23 cellular contexts compared by ENCODE assay signal in the genomic region with DNA sequence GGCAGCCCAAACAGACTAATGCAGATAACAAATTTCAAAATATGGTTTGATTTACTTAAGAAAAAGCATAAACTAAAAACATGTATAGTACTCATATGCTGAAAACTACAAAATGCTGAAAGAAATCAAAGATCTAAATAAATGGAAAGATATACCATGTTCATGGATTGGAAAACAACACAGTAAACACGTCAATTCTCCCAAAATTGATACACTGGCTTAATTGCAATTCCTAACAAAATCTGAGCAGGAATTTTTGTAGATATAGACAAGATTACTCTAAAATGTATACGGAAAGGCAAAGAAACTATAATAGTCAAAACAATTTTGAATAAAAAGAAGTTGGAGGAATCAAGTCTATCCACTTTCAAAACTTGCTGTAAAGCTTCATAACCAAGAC. TPM values are rescaled to one million over a fixed set of nuclear protein-coding genes. Genes with fewer than 3 reads are reported as not detected.
A peak's percentile ranks its signal among the peaks of the same experiment; 100 is the strongest.
DNase-seq lines count a peak whose midpoint lies in the region; ATAC-seq, FAIRE-seq and TF ChIP-seq lines count a peak whose summit lies in the region.
"Had no signal": no experiment of that assay in that cellular context is flagged by ENCODE, and none has a peak within 500 bp of the region (broad histone marks: within the 10 kb centered on the region; RNA-seq: fewer than 3 reads in every experiment).

No MANE protein-coding gene starts in this region.

- H3K9me3 ChIP-seq in HEK293 (ENCODE audit: control insufficient read depth, insufficient read depth, low read depth, low read length) (no peaks in the 10 kb centered on the region), SK-N-MC (ENCODE audit: low read depth, low read length) (peaks cover 30% of the 10 kb centered on the region), K562 (replicated peaks; ENCODE audit: control insufficient read depth, insufficient read depth, low read depth, low read length) (no peaks in the 10 kb centered on the region), neutrophil (no peaks in the 10 kb centered on the region)

- intact Hi-C loops in K562 (cut with micrococcal nuclease) = no loop called here

- FAIRE-seq in K562 (lab: Jason Lieb, UNC) = peak; percentile 11
- FAIRE-seq: A549, D721Med, G401.6, GM12878, GM12892, GM18507 had no signal

- POLR2A ChIA-PET in HEK293 (lab: Yijun Ruan, JAX) = interaction anchor here (0.9 kb wide), 1 partner anchor 11 kb away, joined by 4 read pairs; no protein-coding TSS in a partner anchor
- POLR2A ChIA-PET in K562 (lab: Yijun Ruan, JAX) = no interaction called here

- H3K27me3 ChIP-seq in K562 (ENCODE audit: control insufficient read depth in 2 of 2, insufficient read depth in 2 of 2, low read length in 2 of 2) (no peaks in the 10 kb centered on the region), neutrophil (no peaks in the 10 kb centered on the region)
- H3K27me3 ChIP-seq: BLaER1 treated with 17β-estradiol and CSF1 and Interleukin-3, amounts not matched to agents 10 nM and 100 nM had no signal

- ATAC-seq in K562 (no peak), SK-N-SH treated with all-trans-retinoic acid at 6 μM for 48 hours (no peak)
- ATAC-seq: A549; CD8-positive, alpha-beta T cell; GM12878 had no signal

- no peaks in the 10 kb centered on the region for H4K20me1 ChIP-seq in K562 (replicated peaks; ENCODE audit: control insufficient read depth, insufficient read depth, low read length)
- H4K20me1 ChIP-seq: BLaER1 treated with 17β-estradiol and CSF1 and Interleukin-3, amounts not matched to agents 10 nM and 100 nM had no signal

- no peak overlapping the region for H3K4me2 ChIP-seq in K562 (ENCODE audit: insufficient read depth, low read length)
- H3K4me2 ChIP-seq: A549; BLaER1 treated with 17β-estradiol and CSF1 and Interleukin-3, amounts not matched to agents 10 nM and 100 nM had no signal

- no peak for TF ChIP-seq POLR2A in K562 (conservative IDR thresholded peaks at IDR 0.05)

- H3K9me1 ChIP-seq in K562 (ENCODE audit: control insufficient read depth, insufficient read depth, low read length) = no peaks in the 10 kb centered on the region

- no peak for DNase-seq in SK-N-MC (ENCODE audit: low read depth, low spot score)
- no peak for DNase-seq in K562 (ENCODE audit: extremely low read depth in 1 of 4, low spot score in 3 of 4)
- DNase-seq in GM03348 (ENCODE audit: low spot score) = no peak
- DNase-seq in NCI-H524 (lab: John Stamatoyannopoulos, UW) = no peak
- DNase-seq: AML-193; Caco-2; Calu3; CD4-positive, alpha-beta T cell; DMS79 treated with DMSO at 0.1 percent for 48 hours; GF-D8 had no signal

- CTCF ChIA-PET in HEK293 (lab: Yijun Ruan, JAX) = interaction anchor here (1.0 to 1.1 kb wide), 3 partner anchors 35 to 212 kb away, joined by 3 to 5 read pairs (median 3); no protein-coding TSS in a partner anchor
- CTCF ChIA-PET in K562 (lab: Yijun Ruan, JAX; ENCODE audit: low intra/inter-chr PET ratio) = no interaction called here

- peaks cover 20% of the 10 kb centered on the region for H3K79me2 ChIP-seq in K562 (ENCODE audit: control insufficient read depth, insufficient read depth, low read length)

- H3K27ac ChIP-seq in HEK293 (ENCODE audit: extremely low read depth, low read depth, low read length) (no peak overlapping the region), SK-N-MC (0 out of 2 replicates have a peak overlapping the region, but pooled peaks have one; percentile 29), K562 (ENCODE audit: extremely low read depth, low read depth, low read length) (no peak overlapping the region), neutrophil (peak overlapping the region; percentile 93)
- H3K27ac ChIP-seq: 22Rv1; A549; BLaER1 treated with 17β-estradiol and CSF1 and Interleukin-3, amounts not matched to agents 10 nM and 100 nM; C4-2B had no signal

- H3K9ac ChIP-seq in SK-N-MC (ENCODE audit: insufficient read length) (no peak overlapping the region), K562 (ENCODE audit: insufficient read depth in 1 of 2, low read depth in 2 of 2, low read length in 2 of 2) (no peak overlapping the region)
- H3K9ac ChIP-seq: BLaER1 treated with 17β-estradiol and CSF1 and Interleukin-3, amounts not matched to agents 10 nM and 100 nM had no signal

- no peak overlapping the region for H2AFZ ChIP-seq in K562 (ENCODE audit: low read depth, low read length)

- in situ Hi-C loops in K562 (cut with MboI) = no loop called here

- no peak for TF ChIP-seq EP300 in K562 (IDR thresholded peaks at IDR 0.05; ENCODE audit: low read length)

- WGBS in K562 (ENCODE audit: insufficient coverage, low coverage, missing lambda C conversion rate) = 87% methylated on average over 2 of the region's 2 CpGs

- BruUV-seq in K562 (replicated peaks; lab: Mats Ljungman, UMichigan) = no TSS peak

- no peak overlapping the region for H3K4me3 ChIP-seq in HEK293 (ENCODE audit: low read depth, low read length)
- H3K4me3 ChIP-seq in SK-N-MC = no peak overlapping the region
- no peak overlapping the region for H3K4me3 ChIP-seq in K562
- no peak overlapping the region for H3K4me3 ChIP-seq in neutrophil (ENCODE audit: low read depth in 1 of 2, low read length in 1 of 2)
- H3K4me3 ChIP-seq: A549, GM12878 had no signal

- H3K36me3 ChIP-seq in HEK293 (ENCODE audit: control insufficient read depth in 2 of 2, insufficient read depth in 1 of 2, low read length in 2 of 2) (peaks cover 34 to 68% of the 10 kb centered on the region in 2 experiments), SK-N-MC (ENCODE audit: insufficient read depth, low read length) (peaks cover 59% of the 10 kb centered on the region), K562 (ENCODE audit: control insufficient read depth, insufficient read depth, low read length) (peaks cover 91% of the 10 kb centered on the region), neutrophil (peaks cover 51% of the 10 kb centered on the region)

- TF ChIP-seq CTCF in HEK293 (tag by site-specific recombination; IDR thresholded peaks at IDR 0.05) = no peak
- TF ChIP-seq CTCF in K562 (IDR thresholded peaks at IDR 0.05 in 2 of 3, conservative IDR thresholded peaks at IDR 0.05 in 1 of 3; ENCODE audit: insufficient read depth in 2 of 3, low read depth in 1 of 3, low read length in 3 of 3) = no peak
- TF ChIP-seq CTCF in neutrophil (IDR thresholded peaks at IDR 0.05) = no peak

- no peak for TF ChIP-seq RAD21 in K562 (CRISPR knock-in tag; conservative IDR thresholded peaks at IDR 0.05 in 1 of 2, IDR thresholded peaks at IDR 0.05 in 1 of 2)

- H3K4me1 ChIP-seq in HEK293 (ENCODE audit: control insufficient read depth, insufficient read depth, low read length) (no peaks in the 10 kb centered on the region), K562 (replicated peaks in 1 of 2; ENCODE audit: control insufficient read depth in 2 of 2, insufficient read depth in 2 of 2, low read length in 2 of 2) (peaks cover 0 to 7% of the 10 kb centered on the region in 2 experiments; a peak in 1 of 5 replicates), neutrophil (ENCODE audit: control insufficient read depth in 1 of 2, insufficient read depth in 1 of 2, low read depth in 1 of 2, low read length in 1 of 2) (peaks cover 48 to 60% of the 10 kb centered on the region in 2 experiments)
- H3K4me1 ChIP-seq: A549, Caco-2 had no signal

TF ChIP-seq in HEK293, 187 proteins besides CTCF, POLR2A, EP300 and RAD21:
- TF ChIP-seq ZNF248 (tag by site-specific recombination; IDR thresholded peaks at IDR 0.05) (peak; percentile 98), ZNF221 (tag by site-specific recombination; IDR thresholded peaks at IDR 0.05; ENCODE audit: borderline replicate concordance) (no peak)
TF ChIP-seq in HEK293: peak in this region for 1.

TF ChIP-seq in K562, 482 proteins besides CTCF, POLR2A, EP300 and RAD21 (continues in another document):
- TF ChIP-seq CREB1 (IDR thresholded peaks at IDR 0.05) = no peak
- no peak for TF ChIP-seq CREB1 (CRISPR knock-in tag; IDR thresholded peaks at IDR 0.05)

TF ChIP-seq in SK-N-SH treated with all-trans-retinoic acid at 6 μM for 48 hours, 23 proteins besides CTCF, POLR2A, EP300 and RAD21 (continues in another document):
- TF ChIP-seq PPARA (CRISPR knock-in tag; IDR thresholded peaks at IDR 0.05; ENCODE audit: borderline replicate concordance) = no peak
- TF ChIP-seq TOX (CRISPR knock-in tag; IDR thresholded peaks at IDR 0.05; ENCODE audit: borderline replicate concordance) = no peak
- TF ChIP-seq GLIS3 (CRISPR knock-in tag; IDR thresholded peaks at IDR 0.05) = no peak
- no peak for TF ChIP-seq PATZ1 (CRISPR knock-in tag; IDR thresholded peaks at IDR 0.05; ENCODE audit: borderline replicate concordance)
- TF ChIP-seq ARNTL (CRISPR knock-in tag; IDR thresholded peaks at IDR 0.05; ENCODE audit: borderline replicate concordance, low read depth) = no peak

RNA-seq across cellular contexts. Expression of gene SLC19A1, which starts 21.0 kb away (rescaled TPM):
- 43.8 and 108 TPM in 2 replicates for total RNA-seq in K562 (2011; cell fraction: chromatin; rRNA removed; ENCODE audit: low replicate concordance)
- 90.5 and 93.4 TPM in 2 replicates for total RNA-seq in K562 (2011; cell fraction: nucleolus; rRNA removed)
- total RNA-seq in K562 (2011; cell fraction: nucleoplasm; rRNA removed) = 52.4 and 63.7 TPM in 2 replicates
- 34.7 and 41.3 TPM in 2 replicates for total RNA-seq in K562 (2014; rRNA removed)
- total RNA-seq in K562 (2014; rRNA removed; fragmentation: Illumina TruSeq; extraction: Trizol) = 8.0 and 8.7 TPM in 2 replicates
- 18.8 and 21.4 TPM in 2 replicates for total RNA-seq in K562 (2015; rRNA removed; fragmentation: Illumina TruSeq; extraction: Trizol)
- 88.7 and 91.3 TPM in 2 replicates for total RNA-seq in K562 (2021)
- 11.5 and 24.6 TPM in 2 replicates for polyA plus RNA-seq in K562 (2011; rRNA removed)
- 20.4 and 78.6 TPM in 2 replicates for polyA plus RNA-seq in K562 (2011; cell fraction: cytosol; rRNA removed)
- 49.9 and 126 TPM in 2 replicates for polyA plus RNA-seq in K562 (2011; cell fraction: nucleus; rRNA removed)
- 20.5 and 34.6 TPM in 2 replicates for polyA plus RNA-seq in K562 (2012)
- polyA plus RNA-seq in K562 (2014; fragmentation: Illumina TruSeq; extraction: Trizol) = 12.0 and 24.5 TPM in 2 replicates
- 1 to 10 TPM in 1 of 2 experiments, under 1 TPM in 1; 0.65 to 2.3 TPM for polyA plus RNA-seq in K562 (2014; fragmentation: Nextera tagmentation; extraction: Ambion mirVana)
- 36.6 and 50.8 TPM in 2 replicates for polyA plus RNA-seq in K562 (2014; rRNA removed)
- 11.9 and 16.0 TPM in 2 replicates for polyA minus RNA-seq in K562 (2011; rRNA and poly(A)+ RNA removed)
- polyA minus RNA-seq in K562 (2011; cell fraction: cytosol; rRNA and poly(A)+ RNA removed) = 41.4 and 45.6 TPM in 2 replicates
- polyA minus RNA-seq in K562 (2011; cell fraction: nucleus; rRNA and poly(A)+ RNA removed) = 23.3 TPM in 2 replicates

Comparison
In these comparisons a context has a peak if more than half of its experiments do, and no peak if none do; other contexts are left out.
1. H3K27ac ChIP-seq: peak in SK-N-MC (single experiment) and neutrophil (single experiment); none in HEK293 (single experiment) and K562 (single experiment).